20 cellular contexts compared by ENCODE assay signal in the genomic region with DNA sequence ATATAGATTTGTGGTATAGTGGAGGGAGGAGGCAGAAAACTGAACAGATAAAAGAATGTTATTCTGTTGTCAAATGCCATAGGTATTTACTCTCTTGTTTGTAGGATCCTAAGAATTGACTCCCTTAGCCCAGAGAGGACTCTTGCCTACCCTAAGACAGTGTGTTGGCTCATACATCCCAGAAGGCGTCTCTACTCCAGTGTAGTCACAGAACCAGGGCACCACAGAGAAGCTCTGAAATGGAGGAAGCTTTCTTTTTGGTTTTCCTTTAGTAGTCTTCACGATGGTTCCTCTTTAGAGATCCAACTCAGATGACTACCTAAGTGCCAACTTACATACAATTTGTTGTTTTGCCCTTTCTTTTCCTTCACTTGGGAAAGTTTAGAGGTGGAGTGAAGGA. TPM values are rescaled to one million over a fixed set of nuclear protein-coding genes. Genes with fewer than 3 reads are reported as not detected.
DNase-seq lines count a peak whose midpoint lies in the region; ATAC-seq and TF ChIP-seq lines count a peak whose summit lies in the region.
"Had no signal": no experiment of that assay in that cellular context is flagged by ENCODE, and none has a peak within 500 bp of the region (broad histone marks: within the 10 kb centered on the region; RNA-seq: fewer than 3 reads in every experiment).

No MANE protein-coding gene starts in this region.

- peak overlapping the region; percentile 34 for H3K27ac Mint-ChIP-seq in activated CD4-positive, alpha-beta T cell treated with anti-CD3 and anti-CD28 coated beads, Interleukin-2, amount 10 ng/mL, durations not matched to agents 7 days and 5 days
- peak overlapping the region; percentile 80 to 94 (median 88) for H3K27ac Mint-ChIP-seq in CD4-positive, alpha-beta memory T cell
- H3K27ac Mint-ChIP-seq in T-cell (peak overlapping the region; percentile 82 to 92), memory B cell (peak overlapping the region; percentile 99), nephron progenitor cell (no peak overlapping the region)
- H3K27ac Mint-ChIP-seq: neural progenitor cell had no signal

- peaks cover 75% of the 10 kb centered on the region for H3K4me1 Mint-ChIP-seq in activated CD4-positive, alpha-beta T cell treated with anti-CD3 and anti-CD28 coated beads, Interleukin-2, amount 10 ng/mL, durations not matched to agents 7 days and 5 days
- H3K4me1 Mint-ChIP-seq in CD4-positive, alpha-beta memory T cell: peaks cover 65 to 96% (median 78%) of the 10 kb centered on the region in 4 donors
- H3K4me1 Mint-ChIP-seq in T-cell (peaks cover 89 to 94% (median 91%) of the 10 kb centered on the region in 3 donors), memory B cell (peaks cover 59% of the 10 kb centered on the region), nephron progenitor cell (no peaks in the 10 kb centered on the region)
- H3K4me1 Mint-ChIP-seq: neural progenitor cell had no signal

- H2AFZ ChIP-seq in osteoblast (ENCODE audit: low read length): no peak overlapping the region
- H2AFZ ChIP-seq: neural progenitor cell had no signal

- no peak overlapping the region for H3K4me2 ChIP-seq in osteoblast (ENCODE audit: insufficient read depth, low read length)
- H3K4me2 ChIP-seq: A549, neural progenitor cell had no signal

- no peaks in the 10 kb centered on the region for H3K27me3 Mint-ChIP-seq in activated CD4-positive, alpha-beta T cell treated with anti-CD3 and anti-CD28 coated beads, Interleukin-2, amount 10 ng/mL, durations not matched to agents 7 days and 5 days
- H3K27me3 Mint-ChIP-seq in CD4-positive, alpha-beta memory T cell: no peaks in the 10 kb centered on the region
- H3K27me3 Mint-ChIP-seq in T-cell: no peaks in the 10 kb centered on the region
- H3K27me3 Mint-ChIP-seq in memory B cell: no peaks in the 10 kb centered on the region
- peaks cover 5% of the 10 kb centered on the region for H3K27me3 Mint-ChIP-seq in nephron progenitor cell (ENCODE audit: low read depth, poor library complexity)

- H3K9me3 Mint-ChIP-seq in activated CD4-positive, alpha-beta T cell treated with anti-CD3 and anti-CD28 coated beads, Interleukin-2, amount 10 ng/mL, durations not matched to agents 7 days and 5 days: no peaks in the 10 kb centered on the region
- no peaks in the 10 kb centered on the region for H3K9me3 Mint-ChIP-seq in CD4-positive, alpha-beta memory T cell
- H3K9me3 Mint-ChIP-seq in T-cell (no peaks in the 10 kb centered on the region), memory B cell (no peaks in the 10 kb centered on the region), nephron progenitor cell (no peaks in the 10 kb centered on the region)
- H3K9me3 Mint-ChIP-seq: neural progenitor cell had no signal

- H3K4me3 Mint-ChIP-seq in activated CD4-positive, alpha-beta T cell treated with anti-CD3 and anti-CD28 coated beads, Interleukin-2, amount 10 ng/mL, durations not matched to agents 7 days and 5 days: no peak overlapping the region
- peak overlapping the region in 6 of 8 donors; percentile 3 to 73 (median 35) for H3K4me3 Mint-ChIP-seq in CD4-positive, alpha-beta memory T cell
- H3K4me3 Mint-ChIP-seq in T-cell (peak overlapping the region in 1 of 3 donors; percentile 25), memory B cell (peak overlapping the region; percentile 42), nephron progenitor cell (no peak overlapping the region)
- H3K4me3 Mint-ChIP-seq: neural progenitor cell had no signal

- POLR2A ChIA-PET in activated CD4-positive, alpha-beta T cell treated with anti-CD3 and anti-CD28 coated beads, Interleukin-2, amount 10 ng/mL, durations not matched to agents 7 days and 5 days (lab: Charles Lee): no interaction called here
- POLR2A ChIA-PET in CD4-positive, alpha-beta memory T cell (lab: Charles Lee; ENCODE audit: partially characterized antibody): interaction anchor here (0.5 to 19.6 kb wide), 19 partner anchors 11 to 144 kb away, joined by 3 to 406 read pairs (median 5); a partner anchor contains a TSS
- POLR2A ChIA-PET in T-cell (lab: Charles Lee): interaction anchor here (0.5 to 2.6 kb wide), 14 partner anchors 8 to 1381 kb away, joined by 3 to 14 read pairs (median 4); a partner anchor contains a TSS

- intact Hi-C loops in CD4-positive, alpha-beta memory T cell (cut with micrococcal nuclease): no loop called here

- no peaks in the 10 kb centered on the region for H3K79me2 ChIP-seq in osteoblast (ENCODE audit: insufficient read depth, low read length)

- H3K36me3 Mint-ChIP-seq in activated CD4-positive, alpha-beta T cell treated with anti-CD3 and anti-CD28 coated beads, Interleukin-2, amount 10 ng/mL, durations not matched to agents 7 days and 5 days (ENCODE audit: low read depth): peaks cover 70% of the 10 kb centered on the region
- peaks cover 40 to 72% of the 10 kb centered on the region in 2 donors for H3K36me3 Mint-ChIP-seq in CD4-positive, alpha-beta memory T cell
- peaks cover 63% of the 10 kb centered on the region for H3K36me3 Mint-ChIP-seq in T-cell
- peaks cover 32% of the 10 kb centered on the region for H3K36me3 Mint-ChIP-seq in memory B cell
- H3K36me3 Mint-ChIP-seq in nephron progenitor cell (ENCODE audit: low read depth): peaks cover 23% of the 10 kb centered on the region

- no peaks in the 10 kb centered on the region for H3K9me3 ChIP-seq in CD4-positive, alpha-beta memory T cell (ENCODE audit: control insufficient read depth in 1 of 2, low read length in 2 of 2)
- no peaks in the 10 kb centered on the region for H3K9me3 ChIP-seq in osteoblast (ENCODE audit: low read depth, low read length)
- H3K9me3 ChIP-seq: A549, Peyer's patch, transverse colon had no signal

- H3K4me1 ChIP-seq in CD4-positive, alpha-beta memory T cell (ENCODE audit: insufficient read depth, low read length): peaks cover 95% of the 10 kb centered on the region
- peaks cover 16% of the 10 kb centered on the region for H3K4me1 ChIP-seq in osteoblast (ENCODE audit: insufficient read depth, low read length)
- H3K4me1 ChIP-seq: A549, neural progenitor cell had no signal

- ATAC-seq in T-cell (replicated peaks in 1 of 4): no peak
- ATAC-seq in memory B cell (ENCODE audit: low read depth): peak; percentile 34
- ATAC-seq: A549 had no signal

- TF ChIP-seq CTCF in osteoblast (IDR thresholded peaks at IDR 0.05; ENCODE audit: extremely low read depth, low read depth, low read length): no peak
- TF ChIP-seq CTCF in nephron progenitor cell (IDR thresholded peaks at IDR 0.05): no peak

- H3K4me3 ChIP-seq in CD4-positive, alpha-beta memory T cell (ENCODE audit: low read length in 2 of 2): no peak overlapping the region
- H3K4me3 ChIP-seq in osteoblast (ENCODE audit: insufficient read depth, low read length): no peak overlapping the region
- H3K4me3 ChIP-seq: A549, neural progenitor cell, Peyer's patch, transverse colon had no signal

- H3K27ac ChIP-seq in CD4-positive, alpha-beta memory T cell (ENCODE audit: low read depth, low read length): peak overlapping the region; percentile 46
- no peak overlapping the region for H3K27ac ChIP-seq in substantia nigra (ENCODE audit: low read depth, low read length, poor library complexity, severe bottlenecking)
- H3K27ac ChIP-seq in osteoblast (ENCODE audit: low read depth, low read length): no peak overlapping the region
- H3K27ac ChIP-seq: A549, neural progenitor cell, VCaP had no signal

- peaks cover 30% of the 10 kb centered on the region for H3K36me3 ChIP-seq in CD4-positive, alpha-beta memory T cell (ENCODE audit: insufficient read depth, low read length)
- no peaks in the 10 kb centered on the region for H3K36me3 ChIP-seq in osteoblast (ENCODE audit: insufficient read depth, low read length)
- H3K36me3 ChIP-seq: neural progenitor cell, Peyer's patch, transverse colon had no signal

- DNase-seq in activated CD4-positive, alpha-beta T cell treated with anti-CD3 and anti-CD28 coated beads, Interleukin-2, amount 10 ng/mL, durations not matched to agents 7 days and 5 days: no peak
- no peak for DNase-seq in activated CD4-positive, alpha-beta T cell treated with anti-CD3 and anti-CD28 coated beads for 1 hour
- DNase-seq in CD4-positive, alpha-beta memory T cell: no peak
- no peak for DNase-seq in T-cell
- DNase-seq in memory B cell (ENCODE audit: low spot score in 2 of 2): no peak
- no peak for DNase-seq in substantia nigra (lab: John Stamatoyannopoulos, UW)
- no peak for DNase-seq in osteoblast (ENCODE audit: insufficient read length, low spot score, missing footprints)
- no peak for DNase-seq in nephron progenitor cell
- DNase-seq: activated effector memory CD4-positive, alpha-beta T cell treated with Interleukin-2 at 50 U/mL for 16 hours; C1 segment of cervical spinal cord; hippocampal formation; kidney; mesenchymal stem cell; NCI-H1436 treated with DMSO at 0.1 percent for 48 hours; Peyer's patch; transverse colon had no signal

- no peaks in the 10 kb centered on the region for H3K27me3 ChIP-seq in CD4-positive, alpha-beta memory T cell (ENCODE audit: insufficient read depth, low read length)
- no peaks in the 10 kb centered on the region for H3K27me3 ChIP-seq in osteoblast (ENCODE audit: insufficient read depth, low read length)
- H3K27me3 ChIP-seq: neural progenitor cell, Peyer's patch, transverse colon had no signal

- CTCF ChIA-PET in activated CD4-positive, alpha-beta T cell treated with anti-CD3 and anti-CD28 coated beads, Interleukin-2, amount 10 ng/mL, durations not matched to agents 7 days and 5 days (lab: Charles Lee): interaction anchor here (1.0 to 1.4 kb wide), 3 partner anchors 9 to 143 kb away, joined by 4 to 9 read pairs (median 8); no protein-coding TSS in a partner anchor
- CTCF ChIA-PET in CD4-positive, alpha-beta memory T cell (lab: Charles Lee; ENCODE audit: partially characterized antibody): interaction anchor here (0.9 to 3.3 kb wide), 10 partner anchors 9 to 143 kb away, joined by 3 to 19 read pairs (median 6); no protein-coding TSS in a partner anchor
- CTCF ChIA-PET in T-cell (lab: Charles Lee): interaction anchor here in 1 of 2 donors (0.8 to 2.0 kb wide), 9 partner anchors 9 to 143 kb away, joined by 3 to 10 read pairs (median 5); a partner anchor contains a TSS

- no peaks in the 10 kb centered on the region for H4K20me1 ChIP-seq in osteoblast (ENCODE audit: insufficient read depth, low read length)

RNA-seq across cellular contexts. Expression of a gene that starts 14.0 kb away (rescaled TPM):
- 10 to 100 TPM; 41.4 to 45.1 TPM for total RNA-seq in activated CD4-positive, alpha-beta T cell treated with anti-CD3 and anti-CD28 coated beads, Interleukin-2, amount 10 ng/mL, durations not matched to agents 7 days and 5 days
- 100 to 1,000 TPM; 203 to 204 TPM for total RNA-seq in CD4-positive, alpha-beta memory T cell
- polyA plus RNA-seq in CD4-positive, alpha-beta memory T cell: 100 to 1,000 TPM; 563 to 954 TPM
- total RNA-seq in T-cell: 100 to 1,000 TPM in 3 of 5 donors, 10 to 100 TPM in 2; 69.9 to 152 (median 100) TPM
- total RNA-seq in osteoblast: 0.29 and 0.36 TPM in 2 replicates
- polyA plus RNA-seq: A549 had no signal

RNA-seq across cellular contexts. Expression of a gene that starts 35.0 kb away (rescaled TPM):
- 10 to 100 TPM; 19.7 to 25.4 TPM for total RNA-seq in activated CD4-positive, alpha-beta T cell treated with anti-CD3 and anti-CD28 coated beads, Interleukin-2, amount 10 ng/mL, durations not matched to agents 7 days and 5 days
- 10 to 100 TPM; 21.5 to 22.8 TPM for total RNA-seq in CD4-positive, alpha-beta memory T cell
- polyA plus RNA-seq in CD4-positive, alpha-beta memory T cell: 10 to 100 TPM; 23.1 to 29.5 TPM
- total RNA-seq in T-cell (10 to 100 TPM; 15.2 to 26.7 (median 16.7) TPM), osteoblast (under 0.01 TPM in 1 of 2 replicates, not detected in the other)
- total RNA-seq: chondrocyte had no signal
- polyA plus RNA-seq: A549 had no signal

Comparison
In these comparisons a context has a peak if more than half of its experiments do, and no peak if none do; other contexts are left out.
1. H3K4me3 Mint-ChIP-seq: peak in CD4-positive, alpha-beta memory T cell (6 of 8) and memory B cell (single experiment); none in activated CD4-positive, alpha-beta T cell treated with anti-CD3 and anti-CD28 coated beads, Interleukin-2, amount 10 ng/mL, durations not matched to agents 7 days and 5 days (single experiment) and nephron progenitor cell (single experiment).
2. RNA of a gene that starts 14.0 kb away (total RNA-seq): 203 to 204 TPM in CD4-positive, alpha-beta memory T cell, 69.9 to 152 TPM in T-cell and 41.4 to 45.1 TPM in activated CD4-positive, alpha-beta T cell treated with anti-CD3 and anti-CD28 coated beads, Interleukin-2, amount 10 ng/mL, durations not matched to agents 7 days and 5 days; 0.29 to 0.36 TPM in osteoblast; every median in the first group is over 10 times any median in the second.
3. RNA of a gene that starts 35.0 kb away (total RNA-seq): 19.7 to 25.4 TPM in activated CD4-positive, alpha-beta T cell treated with anti-CD3 and anti-CD28 coated beads, Interleukin-2, amount 10 ng/mL, durations not matched to agents 7 days and 5 days, 21.5 to 22.8 TPM in CD4-positive, alpha-beta memory T cell and 15.2 to 26.7 TPM in T-cell; under 0.01 TPM in osteoblast; every median in the first group is over 10 times any median in the second.